9 cellular contexts compared by ENCODE assay signal in genomic region chr13:39765801-39766463, GRCh38.
DNase-seq lines count a peak whose midpoint lies in the region; ATAC-seq and TF ChIP-seq lines count a peak whose summit lies in the region.
"Had no signal": no experiment of that assay in that cellular context is flagged by ENCODE, and none has a peak within 500 bp of the region (broad histone marks: within the 10 kb centered on the region; RNA-seq: fewer than 3 reads in every experiment).

No MANE protein-coding gene starts in this region.

- H2AFZ ChIP-seq in mammary epithelial cell (ENCODE audit: low read depth, low read length), result peak overlapping the region; percentile 54

- H3K9me3 ChIP-seq in mammary epithelial cell (replicated peaks; ENCODE audit: insufficient read depth, low read length) (no peaks in the 10 kb centered on the region), upper lobe of right lung (no peaks in the 10 kb centered on the region)
- H3K9me3 ChIP-seq: BLaER1 had no signal

- in situ Hi-C loops in mammary epithelial cell (cut with MboI; ENCODE audit: low sequenced_read_pairs in 2 of 2), result no loop called here

- TF ChIP-seq CTCF in mammary epithelial cell (conservative IDR thresholded peaks at IDR 0.05 in 1 of 2, IDR thresholded peaks at IDR 0.05 in 1 of 2; ENCODE audit: extremely low read depth in 1 of 2, insufficient read depth in 1 of 2, low read depth in 1 of 2, low read length in 2 of 2) (peak; percentile 23 to 69), lower leg skin (IDR thresholded peaks at IDR 0.05) (no peak), upper lobe of right lung (IDR thresholded peaks at IDR 0.05) (peak; percentile 24)

- no peak overlapping the region for H3K9ac ChIP-seq in mammary epithelial cell (ENCODE audit: insufficient read depth, low read length)
- H3K9ac ChIP-seq: BLaER1 had no signal

- TF ChIP-seq POLR2A in lower leg skin (IDR thresholded peaks at IDR 0.05), result no peak

- H3K4me1 ChIP-seq in mammary epithelial cell (ENCODE audit: insufficient read depth, low read length) (peaks cover 11% of the 10 kb centered on the region), upper lobe of right lung (no peaks in the 10 kb centered on the region)

- intact Hi-C loops in mammary epithelial cell (cut with micrococcal nuclease) (loop anchor here (10.0 kb wide), 1 partner anchor 1009 kb away; the partner anchor contains the start of gene MRPS31), lower leg skin (cut with DNase I; ENCODE audit: low total_unique reads) (no loop called here), upper lobe of right lung (cut with DNase I) (no loop called here)

- H3K4me2 ChIP-seq in mammary epithelial cell (ENCODE audit: insufficient read depth, low read depth, low read length), result peak overlapping the region; percentile 37
- H3K4me2 ChIP-seq: BLaER1 had no signal

- dilution Hi-C loops in mammary epithelial cell (cut with HindIII; ENCODE audit: low sequenced_read_pairs), result no loop called here

- H3K79me2 ChIP-seq in mammary epithelial cell (ENCODE audit: insufficient read depth, low read length), result no peaks in the 10 kb centered on the region

- H3K27ac ChIP-seq in mammary epithelial cell (ENCODE audit: insufficient read depth, low read depth, low read length), result no peak overlapping the region
- no peak overlapping the region for H3K27ac ChIP-seq in upper lobe of right lung
- H3K27ac ChIP-seq: BLaER1 had no signal

- no peaks in the 10 kb centered on the region for H3K27me3 ChIP-seq in mammary epithelial cell (ENCODE audit: insufficient read depth, low read length)
- H3K27me3 ChIP-seq in upper lobe of right lung, result no peaks in the 10 kb centered on the region
- H3K27me3 ChIP-seq: BLaER1 had no signal

- H3K36me3 ChIP-seq in mammary epithelial cell (ENCODE audit: insufficient read depth, low read length) (no peaks in the 10 kb centered on the region), upper lobe of right lung (no peaks in the 10 kb centered on the region)
- H3K36me3 ChIP-seq: BLaER1 had no signal

- DNase-seq in activated CD4-positive, CD25-positive, alpha-beta regulatory T cell treated with anti-CD3 and anti-CD28 coated beads, Interleukin-2, amount 50 U/mL, for 72 hours, result no peak
- DNase-seq in NCI-H748 treated with DMSO at 0.1 percent for 48 hours (lab: John Stamatoyannopoulos, UW) (peak; percentile 21), mammary epithelial cell (peak; percentile 46), lower leg skin (ENCODE audit: low spot score in 2 of 2) (peak; percentile 69 to 85), upper lobe of right lung (no peak)

- CTCF ChIA-PET in mammary epithelial cell (lab: Charles Lee; ENCODE audit: low non-redundant PET), result no interaction called here

- no peaks in the 10 kb centered on the region for H4K20me1 ChIP-seq in mammary epithelial cell (ENCODE audit: insufficient read depth, low read length)
- H4K20me1 ChIP-seq: BLaER1 had no signal

- peak; percentile 43 to 71 for ATAC-seq in activated CD4-positive, CD25-positive, alpha-beta regulatory T cell treated with anti-CD3 and anti-CD28 coated beads, Interleukin-2, amount 50 U/mL, for 24 hours
- peak; percentile 92 for ATAC-seq in upper lobe of right lung
- no peak for ATAC-seq in HG03571 (IDR thresholded peaks at IDR 0.05; ENCODE audit: unreplicated experiment)
- no peak for ATAC-seq in HG03025 (IDR thresholded peaks at IDR 0.05; ENCODE audit: low FRiP score, unreplicated experiment)

- 6% methylated on average over 2 of the region's 2 CpGs for WGBS in mammary epithelial cell (ENCODE audit: low coverage, missing lambda C conversion rate)
- 27 to 39% methylated on average over 2 of the region's 2 CpGs for WGBS in lower leg skin, 2 donors

- BruUV-seq in mammary epithelial cell (replicated peaks; lab: Mats Ljungman, UMichigan), result no TSS peak

- no peak overlapping the region for H3K4me3 ChIP-seq in mammary epithelial cell (replicated peaks in 1 of 3; ENCODE audit: insufficient read depth in 1 of 3, low read depth in 2 of 3, low read length in 3 of 3)
- no peak overlapping the region for H3K4me3 ChIP-seq in lower leg skin (ENCODE audit: low read depth, poor library complexity, severe bottlenecking)
- no peak overlapping the region for H3K4me3 ChIP-seq in upper lobe of right lung
- H3K4me3 ChIP-seq: BLaER1 had no signal

Comparison
In these comparisons a context has a peak if more than half of its experiments do, and no peak if none do; other contexts are left out.
1. ATAC-seq: peak in activated CD4-positive, CD25-positive, alpha-beta regulatory T cell treated with anti-CD3 and anti-CD28 coated beads, Interleukin-2, amount 50 U/mL, for 24 hours (2 of 2) and upper lobe of right lung (single experiment); none in HG03571 (single experiment) and HG03025 (single experiment).
2. DNase-seq: peak in NCI-H748 treated with DMSO at 0.1 percent for 48 hours (single experiment), mammary epithelial cell (single experiment) and lower leg skin (2 of 2); none in activated CD4-positive, CD25-positive, alpha-beta regulatory T cell treated with anti-CD3 and anti-CD28 coated beads, Interleukin-2, amount 50 U/mL, for 72 hours (single experiment) and upper lobe of right lung (single experiment).
3. CTCF ChIP-seq: peak in mammary epithelial cell (2 of 2) and upper lobe of right lung (single experiment); none in lower leg skin (0 of 3).